In the genomic region with DNA sequence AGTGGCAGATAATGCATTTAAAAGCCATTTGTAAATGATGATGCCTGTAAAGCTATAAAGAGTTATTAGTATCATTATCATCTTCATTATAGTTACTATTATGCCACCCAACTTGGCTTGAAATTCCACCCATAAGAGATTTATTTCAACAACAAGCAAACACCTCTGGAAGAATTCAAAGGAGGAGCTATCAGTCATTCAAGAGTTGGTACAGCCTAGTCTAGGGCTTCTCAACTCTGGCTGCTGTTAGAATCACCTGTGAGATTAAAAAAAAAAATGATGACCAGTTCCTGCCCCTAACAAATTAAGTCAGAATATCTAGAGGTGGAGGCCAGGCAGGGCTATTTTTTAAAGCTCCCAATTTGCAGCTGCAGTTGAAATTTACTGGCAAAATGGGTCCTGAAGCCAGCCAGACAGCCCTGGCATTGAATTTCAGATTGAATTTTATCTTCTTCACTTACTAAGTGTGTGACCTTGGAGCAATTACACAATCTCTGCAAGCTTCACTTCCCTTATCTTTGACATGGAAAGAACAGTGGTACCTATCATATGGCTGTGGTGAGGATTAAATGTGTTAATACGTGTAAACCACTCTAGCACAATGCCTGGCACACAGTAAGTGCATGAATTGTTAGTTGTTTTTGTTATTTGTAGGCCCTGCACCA, we compare ENCODE assay signal across 24 cellular contexts. TPM values are rescaled to one million over a fixed set of nuclear protein-coding genes. Genes with fewer than 3 reads are reported as not detected.
"Had no signal": no experiment of that assay in that cellular context is flagged by ENCODE, and none has a peak within 500 bp of the region (broad histone marks: within the 10 kb centered on the region; RNA-seq: fewer than 3 reads in every experiment).

No MANE protein-coding gene starts in this region.

- H3K36me3 ChIP-seq: SJCRH30 had no signal

- H2AFZ ChIP-seq: PC-9 had no signal

- H3K27me3 Mint-ChIP-seq: activated CD4-positive, alpha-beta T cell treated with anti-CD3 and anti-CD28 coated beads, Interleukin-2, amount 10 ng/mL, durations not matched to agents 24 days and 14 days; activated CD8-positive, alpha-beta memory T cell treated with anti-CD3 and anti-CD28 coated beads, Interleukin-2, amount 10 ng/mL, durations not matched to agents 7 days and 5 days; activated naive CD4-positive, alpha-beta T cell treated with anti-CD3 and anti-CD28 coated beads, Interleukin-2, amount 50 U/mL, for 24 hours had no signal

- H3K4me2 ChIP-seq: PC-9, SK-N-SH had no signal

- H3K9me3 ChIP-seq: SJCRH30, SK-N-SH had no signal

- H3K36me3 Mint-ChIP-seq: activated CD8-positive, alpha-beta memory T cell treated with anti-CD3 and anti-CD28 coated beads, Interleukin-2, amount 10 ng/mL, durations not matched to agents 7 days and 5 days; activated naive CD4-positive, alpha-beta T cell treated with anti-CD3 and anti-CD28 coated beads, Interleukin-2, amount 50 U/mL, for 24 hours; IgD-negative memory B cell had no signal

- H3K4me1 Mint-ChIP-seq: activated B cell treated with CpG ODN at 0.5 μM for 24 hours; activated CD4-positive, alpha-beta T cell treated with anti-CD3 and anti-CD28 coated beads, Interleukin-2, amount 10 ng/mL, durations not matched to agents 24 days and 14 days; activated CD8-positive, alpha-beta memory T cell treated with anti-CD3 and anti-CD28 coated beads, Interleukin-2, amount 10 ng/mL, durations not matched to agents 7 days and 5 days; activated naive CD4-positive, alpha-beta T cell treated with anti-CD3 and anti-CD28 coated beads, Interleukin-2, amount 50 U/mL, for 24 hours had no signal

- H3K4me3 Mint-ChIP-seq: activated B cell treated with CpG ODN at 0.5 μM for 24 hours; activated CD4-positive, alpha-beta T cell treated with anti-CD3 and anti-CD28 coated beads, Interleukin-2, amount 10 ng/mL, durations not matched to agents 24 days and 14 days; activated CD8-positive, alpha-beta memory T cell treated with anti-CD3 and anti-CD28 coated beads, Interleukin-2, amount 10 ng/mL, durations not matched to agents 7 days and 5 days; activated naive CD4-positive, alpha-beta T cell treated with anti-CD3 and anti-CD28 coated beads, Interleukin-2, amount 50 U/mL, for 24 hours; activated T-cell treated with anti-CD3 and anti-CD28 coated beads, Interleukin-2, amount 50 U/mL, for 24 hours; activated T-helper 1 cell treated with anti-CD3 and anti-CD28 coated beads, Interleukin-12 subunit alpha, Interleukin-12 subunit beta, Interleukin-2, Interleukin-4 antibody, amounts not matched to agents 30 ng/mL and 10 ng/mL and 1 ng/mL, durations not matched to agents 14 hours and 24 hours and 36 hours; IgD-negative memory B cell; T-helper 1 cell treated with Interleukin-12 subunit alpha and Interleukin-12 subunit beta and Interleukin-4 antibody, amounts not matched to agents 30 μg/mL and 1 μg/mL, for 36 hours had no signal

- H3K27me3 ChIP-seq: SJCRH30 had no signal

- H3K9me3 Mint-ChIP-seq: activated B cell treated with CpG ODN at 0.5 μM for 24 hours; activated CD4-positive, alpha-beta T cell treated with anti-CD3 and anti-CD28 coated beads, Interleukin-2, amount 10 ng/mL, durations not matched to agents 24 days and 14 days; activated naive CD4-positive, alpha-beta T cell treated with anti-CD3 and anti-CD28 coated beads, Interleukin-2, amount 50 U/mL, for 24 hours; activated T-cell treated with anti-CD3 and anti-CD28 coated beads, Interleukin-2, amount 50 U/mL, for 24 hours; activated T-helper 1 cell treated with anti-CD3 and anti-CD28 coated beads, Interleukin-12 subunit alpha, Interleukin-12 subunit beta, Interleukin-2, Interleukin-4 antibody, amounts not matched to agents 30 ng/mL and 10 ng/mL and 1 ng/mL, durations not matched to agents 14 hours and 24 hours and 36 hours; IgD-negative memory B cell; T-helper 1 cell treated with Interleukin-12 subunit alpha and Interleukin-12 subunit beta and Interleukin-4 antibody, amounts not matched to agents 30 μg/mL and 1 μg/mL, for 36 hours had no signal

- H3K4me3 ChIP-seq: PC-9, SJCRH30 had no signal

- H3K27ac Mint-ChIP-seq: activated B cell treated with CpG ODN at 0.5 μM for 24 hours; activated CD4-positive, alpha-beta T cell treated with anti-CD3 and anti-CD28 coated beads, Interleukin-2, amount 10 ng/mL, durations not matched to agents 24 days and 14 days; activated CD8-positive, alpha-beta memory T cell treated with anti-CD3 and anti-CD28 coated beads, Interleukin-2, amount 10 ng/mL, durations not matched to agents 7 days and 5 days; activated naive CD4-positive, alpha-beta T cell treated with anti-CD3 and anti-CD28 coated beads, Interleukin-2, amount 50 U/mL, for 24 hours; activated T-cell treated with anti-CD3 and anti-CD28 coated beads, Interleukin-2, amount 50 U/mL, for 24 hours; activated T-helper 1 cell treated with anti-CD3 and anti-CD28 coated beads, Interleukin-12 subunit alpha, Interleukin-12 subunit beta, Interleukin-2, Interleukin-4 antibody, amounts not matched to agents 30 ng/mL and 10 ng/mL and 1 ng/mL, durations not matched to agents 14 hours and 24 hours and 36 hours; IgD-negative memory B cell; T-helper 1 cell treated with Interleukin-12 subunit alpha and Interleukin-12 subunit beta and Interleukin-4 antibody, amounts not matched to agents 30 μg/mL and 1 μg/mL, for 36 hours had no signal

- H3K4me1 ChIP-seq: SJCRH30 had no signal

- H3K27ac ChIP-seq: PC-9, SJCRH30 had no signal

- ATAC-seq: activated CD8-positive, alpha-beta memory T cell treated with anti-CD3 and anti-CD28 coated beads, Interleukin-2, amount 10 ng/mL, durations not matched to agents 7 days and 5 days had no signal

- DNase-seq: activated B cell treated with CpG ODN at 0.5 μM for 24 hours; activated CD4-positive, alpha-beta T cell treated with anti-CD3 and anti-CD28 coated beads for 1 hour; activated CD4-positive, alpha-beta T cell treated with anti-CD3 and anti-CD28 coated beads, Interleukin-2, amount 10 ng/mL, durations not matched to agents 24 days and 14 days; activated CD4-positive, alpha-beta T cell treated with anti-CD3 and anti-CD28 coated beads, Interleukin-2, amount 50 U/mL, for 48 hours; activated CD8-positive, alpha-beta memory T cell treated with anti-CD3 and anti-CD28 coated beads, Interleukin-2, amount 10 ng/mL, durations not matched to agents 7 days and 5 days; activated effector memory CD4-positive, alpha-beta T cell treated with Interleukin-2 at 50 U/mL for 16 hours; activated naive CD4-positive, alpha-beta T cell; activated T-cell treated with anti-CD3 and anti-CD28 coated beads, Interleukin-2, amount 50 U/mL, for 24 hours; caudate nucleus; KG1; NCI-H1105 treated with DMSO at 0.1 percent for 48 hours; NCI-H1436 treated with DMSO at 0.1 percent for 48 hours; NCI-H187; NCI-H2081; NCI-H510A treated with DMSO at 0.1 percent for 48 hours; PC-9; SJCRH30; SK-N-SH had no signal

- H3K9ac ChIP-seq: SK-N-SH had no signal

RNA-seq across cellular contexts. Expression of gene EDA, which starts 52.9 kb away (rescaled TPM):
- total RNA-seq: activated B cell treated with CpG ODN at 0.5 μM for 24 hours, PC-9 had no signal
- polyA plus RNA-seq: IgD-negative memory B cell had no signal

RNA-seq across cellular contexts. Expression of gene NALF2, which starts 58.9 kb away (rescaled TPM):
- total RNA-seq: LHCN-M2, M059J, PC-9, SJCRH30 had no signal
- polyA plus RNA-seq: IgD-negative memory B cell had no signal
